ENCODE assay signal across 1 cellular context in the genomic region with DNA sequence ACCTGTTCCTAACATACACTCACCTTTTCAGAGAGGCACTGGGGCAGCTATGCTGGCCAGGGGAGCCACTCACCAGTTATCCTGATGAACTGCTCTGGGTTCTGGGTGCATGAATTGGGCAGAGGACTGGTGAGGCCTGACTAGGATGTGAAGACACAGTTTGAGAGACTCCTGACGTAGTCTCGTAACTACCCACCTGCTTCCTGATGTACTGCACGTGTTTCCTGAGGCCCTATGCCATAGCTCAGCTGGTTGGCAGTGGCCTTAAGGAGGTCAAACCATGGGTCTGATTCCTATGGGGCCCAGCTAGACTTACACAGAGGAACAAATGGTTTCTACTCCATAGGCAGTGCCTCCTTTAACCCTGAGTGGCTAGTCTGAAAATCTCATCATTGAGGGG.
A peak's percentile ranks its signal among the peaks of the same experiment; 100 is the strongest.
TF ChIP-seq lines count a peak whose summit lies in the region.

No MANE protein-coding gene starts in this region.

TF ChIP-seq in HepG2, 621 proteins besides CTCF, POLR2A, EP300 and RAD21:
- peak; percentile 86 for TF ChIP-seq MNT (IDR thresholded peaks at IDR 0.05)
